Comparison of ENCODE assay signal across 10 cellular contexts in genomic region chr2:217714268-217714643, GRCh38.
DNase-seq lines count a peak whose midpoint lies in the region; ATAC-seq and TF ChIP-seq lines count a peak whose summit lies in the region.
"Had no signal": no experiment of that assay in that cellular context is flagged by ENCODE, and none has a peak within 500 bp of the region (broad histone marks: within the 10 kb centered on the region; RNA-seq: fewer than 3 reads in every experiment).

No MANE protein-coding gene starts in this region.

- H3K4me2 ChIP-seq in parathyroid adenoma (ENCODE audit: low read length), result no peak overlapping the region

- H3K36me3 Mint-ChIP-seq in glutamatergic neuron (ENCODE audit: unreplicated experiment) (no peaks in the 10 kb centered on the region), type B pancreatic cell (no peaks in the 10 kb centered on the region)

- ATAC-seq in left ventricle myocardium superior (peak; percentile 86), HG03354 (IDR thresholded peaks at IDR 0.05; ENCODE audit: poor library complexity, severe bottlenecking, unreplicated experiment) (no peak)

- peaks cover 6% of the 10 kb centered on the region for H3K79me2 ChIP-seq in parathyroid adenoma

- H3K9me3 ChIP-seq in BE2C, result no peaks in the 10 kb centered on the region
- no peaks in the 10 kb centered on the region for H3K9me3 ChIP-seq in parathyroid adenoma (ENCODE audit: control insufficient read depth, low read length)

- H3K9me3 Mint-ChIP-seq in glutamatergic neuron (ENCODE audit: unreplicated experiment), result peaks cover 6% of the 10 kb centered on the region
- H3K9me3 Mint-ChIP-seq in type B pancreatic cell, result no peaks in the 10 kb centered on the region

- intact Hi-C loops in left ventricle myocardium superior (cut with micrococcal nuclease), result loop anchor here (5.0 to 10.0 kb wide), 2 partner anchors 199 to 1032 kb away; no protein-coding TSS in a partner anchor

- H3K27me3 Mint-ChIP-seq in glutamatergic neuron (ENCODE audit: unreplicated experiment) (peaks cover 2% of the 10 kb centered on the region), type B pancreatic cell (peaks cover 9% of the 10 kb centered on the region)

- H3K9ac ChIP-seq in parathyroid adenoma, result no peak overlapping the region

- H3K4me3 Mint-ChIP-seq in glutamatergic neuron (ENCODE audit: unreplicated experiment), result no peak overlapping the region
- no peak overlapping the region for H3K4me3 Mint-ChIP-seq in type B pancreatic cell
- H3K4me3 Mint-ChIP-seq: B cell had no signal

- H3K27ac Mint-ChIP-seq in glutamatergic neuron (ENCODE audit: unreplicated experiment), result no peak overlapping the region
- H3K27ac Mint-ChIP-seq in type B pancreatic cell, result no peak overlapping the region
- H3K27ac Mint-ChIP-seq: B cell had no signal

- H3K4me3 ChIP-seq in BE2C (ENCODE audit: low read depth, low read length) (no peak overlapping the region), parathyroid adenoma (ENCODE audit: low read depth, low read length) (no peak overlapping the region)

- H3K27me3 ChIP-seq in BE2C (no peaks in the 10 kb centered on the region), parathyroid adenoma (ENCODE audit: control insufficient read depth, insufficient read depth, low read length) (no peaks in the 10 kb centered on the region)

- H3K4me1 ChIP-seq in BE2C, result peaks cover 14% of the 10 kb centered on the region
- peaks cover 40% of the 10 kb centered on the region for H3K4me1 ChIP-seq in parathyroid adenoma

- H3K36me3 ChIP-seq in BE2C (no peaks in the 10 kb centered on the region), parathyroid adenoma (ENCODE audit: control insufficient read depth, insufficient read depth, low read length) (peaks cover 2% of the 10 kb centered on the region)

- DNase-seq in BE2C, result peak; percentile 46
- DNase-seq in amygdala (lab: John Stamatoyannopoulos, UW), result peak in 55 of 56 donors; percentile 36 to 96 (median 87)
- DNase-seq in left ventricle myocardium superior, result peak; percentile 77
- no peak for DNase-seq in NCI-H146 treated with DMSO at 0.1 percent for 48 hours (lab: John Stamatoyannopoulos, UW; ENCODE audit: unreplicated experiment)
- DNase-seq in glutamatergic neuron, result no peak
- no peak for DNase-seq in type B pancreatic cell (ENCODE audit: extremely low spot score, unreplicated experiment)
- DNase-seq: RPMI8226 had no signal

- no peaks in the 10 kb centered on the region for H3K4me1 Mint-ChIP-seq in glutamatergic neuron (ENCODE audit: low read depth, unreplicated experiment)
- H3K4me1 Mint-ChIP-seq in type B pancreatic cell (ENCODE audit: unreplicated experiment), result peaks cover 32% of the 10 kb centered on the region
- H3K4me1 Mint-ChIP-seq: B cell had no signal

- H3K27ac ChIP-seq in parathyroid adenoma, result peak overlapping the region; percentile 64

- peak overlapping the region; percentile 69 for H2AFZ ChIP-seq in parathyroid adenoma

- TF ChIP-seq CTCF in BE2C (IDR thresholded peaks at IDR 0.05; ENCODE audit: low read depth, low read length) (no peak), parathyroid adenoma (IDR thresholded peaks at IDR 0.05) (no peak), glutamatergic neuron (IDR thresholded peaks at IDR 0.05; ENCODE audit: partially characterized antibody, unreplicated experiment) (no peak), type B pancreatic cell (conservative IDR thresholded peaks at IDR 0.05) (no peak)

Comparison
In these comparisons a context has a peak if more than half of its experiments do, and no peak if none do; other contexts are left out.
1. DNase-seq: peak in BE2C (single experiment), amygdala (55 of 56) and left ventricle myocardium superior (single experiment); none in NCI-H146 treated with DMSO at 0.1 percent for 48 hours (single experiment), glutamatergic neuron (single experiment) and type B pancreatic cell (single experiment).